9 cellular contexts compared by ENCODE assay signal in the genomic region with DNA sequence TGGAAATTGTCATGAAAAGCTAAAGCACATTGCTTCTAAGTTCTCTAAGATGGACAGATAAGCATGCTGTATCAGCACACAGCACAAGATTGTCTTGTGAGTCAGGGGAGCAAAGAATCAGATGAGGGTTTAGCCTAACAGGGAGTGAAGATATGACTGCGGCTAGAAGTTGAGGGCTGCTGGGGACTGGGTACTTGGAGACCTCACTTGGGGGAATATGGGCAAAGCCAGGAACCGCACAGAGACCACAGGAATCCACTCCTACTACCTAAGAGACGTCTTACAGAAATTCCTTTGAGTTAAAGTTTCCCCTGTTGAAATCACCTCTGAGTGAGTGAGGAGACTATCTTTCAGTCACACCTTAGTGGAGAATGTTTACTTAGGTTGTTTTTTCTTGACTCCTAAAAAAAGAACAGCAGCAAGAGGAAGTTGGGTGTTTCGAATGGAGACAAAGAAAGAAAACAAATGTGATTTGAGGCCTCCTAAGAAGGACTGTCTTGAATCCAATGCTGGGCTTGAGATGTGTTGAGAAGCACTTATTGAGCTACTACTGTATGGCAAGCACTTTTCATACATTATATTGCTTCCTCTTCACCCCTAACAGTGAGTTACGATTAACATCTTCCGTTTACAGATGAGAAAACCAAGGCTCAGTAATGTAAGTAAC.
DNase-seq lines count a peak whose midpoint lies in the region; ATAC-seq, FAIRE-seq and TF ChIP-seq lines count a peak whose summit lies in the region.
"Had no signal": no experiment of that assay in that cellular context is flagged by ENCODE, and none has a peak within 500 bp of the region (broad histone marks: within the 10 kb centered on the region; RNA-seq: fewer than 3 reads in every experiment).

No MANE protein-coding gene starts in this region.

- no peaks in the 10 kb centered on the region for H3K36me3 ChIP-seq in transverse colon
- H3K36me3 ChIP-seq in HepG2 (replicated peaks in 1 of 2; ENCODE audit: control insufficient read depth in 1 of 2, insufficient read depth in 2 of 2, low read length in 2 of 2): no peaks in the 10 kb centered on the region
- H3K36me3 ChIP-seq: thoracic aorta had no signal

- intact Hi-C loops in transverse colon (cut with DNase I; ENCODE audit: low total_unique reads): no loop called here
- intact Hi-C loops in HepG2 (cut with micrococcal nuclease; ENCODE audit: unreplicated experiment): no loop called here

- no peak for TF ChIP-seq RAD21 in HepG2 (CRISPR knock-in tag; IDR thresholded peaks at IDR 0.05)

- TF ChIP-seq POLR2A in transverse colon (IDR thresholded peaks at IDR 0.05) (peak; percentile 13), HepG2 (IDR thresholded peaks at IDR 0.05; ENCODE audit: insufficient read depth in 1 of 2, low read depth in 2 of 2, low read length in 2 of 2) (no peak)

- peak in 1 of 3 donors; percentile 58 for DNase-seq in T-helper 17 cell
- DNase-seq in epithelial cell of esophagus (ENCODE audit: low read depth): peak; percentile 20
- DNase-seq in transverse colon: no peak
- no peak for DNase-seq in GM19239 (ENCODE audit: insufficient read length, low spot score)
- no peak for DNase-seq in HepG2 (ENCODE audit: low spot score)
- no peak for DNase-seq in SK-N-DZ (ENCODE audit: low spot score)

- H3K4me2 ChIP-seq in HepG2 (ENCODE audit: low read depth, low read length): no peak overlapping the region

- peaks cover 80% of the 10 kb centered on the region for H3K4me1 Mint-ChIP-seq in T-helper 17 cell

- ATAC-seq in GM18502 (IDR thresholded peaks at IDR 0.05; ENCODE audit: poor library complexity, unreplicated experiment) (peak; percentile 49), HG02798 (IDR thresholded peaks at IDR 0.05; ENCODE audit: poor library complexity, unreplicated experiment) (peak; percentile 36), T-helper 17 cell (peak; percentile 34), HepG2 (no peak)

- peak overlapping the region; percentile 84 for H3K4me3 Mint-ChIP-seq in T-helper 17 cell

- no peak overlapping the region for H3K9ac ChIP-seq in HepG2 (ENCODE audit: insufficient read depth, low read depth, low read length)

- no TSS peak for BruUV-seq in HepG2 (replicated peaks; lab: Mats Ljungman, UMichigan)

- 57 to 67% methylated on average over 3 to 6 of the region's 6 CpGs for WGBS in transverse colon (ENCODE audit: low coverage in 1 of 2), 2 donors
- WGBS in HepG2 (ENCODE audit: low lambda C conversion rate): 5% methylated on average over 6 of the region's 6 CpGs

- H3K27ac Mint-ChIP-seq in T-helper 17 cell: peak overlapping the region; percentile 97

- no peaks in the 10 kb centered on the region for H3K79me2 ChIP-seq in HepG2 (ENCODE audit: insufficient read depth, low read length)

- H2AFZ ChIP-seq in HepG2 (ENCODE audit: low read length): no peak overlapping the region

- FAIRE-seq in GM19239 (lab: Jason Lieb, UNC): no peak
- no peak for FAIRE-seq in HepG2 (lab: Jason Lieb, UNC)

- H3K27me3 ChIP-seq in transverse colon (no peaks in the 10 kb centered on the region), HepG2 (ENCODE audit: control insufficient read depth in 1 of 2, insufficient read depth in 2 of 2, low read length in 2 of 2) (peaks cover 0 to 6% of the 10 kb centered on the region in 2 experiments; a peak in 1 of 5 replicates)

- TF ChIP-seq CTCF in epithelial cell of esophagus (IDR thresholded peaks at IDR 0.05; ENCODE audit: insufficient read depth, low read depth, low read length, missing control alignments): no peak
- TF ChIP-seq CTCF in transverse colon (IDR thresholded peaks at IDR 0.05): no peak
- no peak for TF ChIP-seq CTCF in HepG2 (CRISPR knock-in tag; IDR thresholded peaks at IDR 0.05)

- H3K27ac ChIP-seq in transverse colon (peak overlapping the region; percentile 45 to 69 (median 64)), HepG2 (ENCODE audit: extremely low read length, insufficient read depth, low read length) (no peak overlapping the region)

- no peaks in the 10 kb centered on the region for H3K9me3 ChIP-seq in T-helper 17 cell (ENCODE audit: control insufficient read depth, low read length, poor library complexity, severe bottlenecking)
- no peaks in the 10 kb centered on the region for H3K9me3 ChIP-seq in transverse colon
- H3K9me3 ChIP-seq in HepG2 (ENCODE audit: low read length): no peaks in the 10 kb centered on the region
- H3K9me3 ChIP-seq: thoracic aorta had no signal

- no peaks in the 10 kb centered on the region for H3K27me3 Mint-ChIP-seq in T-helper 17 cell

- in situ Hi-C loops in transverse colon (cut with MboI; ENCODE audit: low pct_ligation_motif_present in 1 of 4, low pct_unique_long_range_greater_than_20kb in 1 of 4, low sequenced_read_pairs in 3 of 4): no loop called here
- in situ Hi-C loops in HepG2 (cut with HindIII; ENCODE audit: extremely low pct_ligation_motif_present, low pct_unique_long_range_greater_than_20kb): no loop called here

- POLR2A ChIA-PET in HepG2 (lab: Yijun Ruan, JAX): no interaction called here

- no peaks in the 10 kb centered on the region for H4K20me1 ChIP-seq in HepG2 (ENCODE audit: insufficient read depth, low read length)

- no peak for TF ChIP-seq EP300 in transverse colon (IDR thresholded peaks at IDR 0.05; ENCODE audit: low read depth)
- no peak for TF ChIP-seq EP300 in HepG2 (IDR thresholded peaks at IDR 0.05; ENCODE audit: low read depth in 2 of 2, low read length in 2 of 2)
- no peak for TF ChIP-seq EP300 in HepG2 (CRISPR knock-in tag; IDR thresholded peaks at IDR 0.05; ENCODE audit: borderline replicate concordance)

- H3K4me3 ChIP-seq in epithelial cell of esophagus (ENCODE audit: low read length): no peak overlapping the region
- no peak overlapping the region for H3K4me3 ChIP-seq in transverse colon
- H3K4me3 ChIP-seq in HepG2 (replicated peaks in 1 of 3; ENCODE audit: insufficient read depth in 1 of 3, low read depth in 2 of 3, low read length in 3 of 3): no peak overlapping the region
- H3K4me3 ChIP-seq: thoracic aorta had no signal

- H3K4me1 ChIP-seq in transverse colon: peaks cover 12 to 80% (median 19%) of the 10 kb centered on the region in 4 donors
- no peaks in the 10 kb centered on the region for H3K4me1 ChIP-seq in HepG2 (ENCODE audit: insufficient read depth, low read length)

- H3K36me3 Mint-ChIP-seq in T-helper 17 cell (ENCODE audit: low read depth): peaks cover 6% of the 10 kb centered on the region

- CTCF ChIA-PET in HepG2 (lab: Yijun Ruan, JAX; ENCODE audit: low intra/inter-chr PET ratio, low total read pairs): no interaction called here

TF ChIP-seq in HepG2, 621 proteins besides CTCF, POLR2A, EP300 and RAD21 (continues in another document):
- TF ChIP-seq, protein P1, sequence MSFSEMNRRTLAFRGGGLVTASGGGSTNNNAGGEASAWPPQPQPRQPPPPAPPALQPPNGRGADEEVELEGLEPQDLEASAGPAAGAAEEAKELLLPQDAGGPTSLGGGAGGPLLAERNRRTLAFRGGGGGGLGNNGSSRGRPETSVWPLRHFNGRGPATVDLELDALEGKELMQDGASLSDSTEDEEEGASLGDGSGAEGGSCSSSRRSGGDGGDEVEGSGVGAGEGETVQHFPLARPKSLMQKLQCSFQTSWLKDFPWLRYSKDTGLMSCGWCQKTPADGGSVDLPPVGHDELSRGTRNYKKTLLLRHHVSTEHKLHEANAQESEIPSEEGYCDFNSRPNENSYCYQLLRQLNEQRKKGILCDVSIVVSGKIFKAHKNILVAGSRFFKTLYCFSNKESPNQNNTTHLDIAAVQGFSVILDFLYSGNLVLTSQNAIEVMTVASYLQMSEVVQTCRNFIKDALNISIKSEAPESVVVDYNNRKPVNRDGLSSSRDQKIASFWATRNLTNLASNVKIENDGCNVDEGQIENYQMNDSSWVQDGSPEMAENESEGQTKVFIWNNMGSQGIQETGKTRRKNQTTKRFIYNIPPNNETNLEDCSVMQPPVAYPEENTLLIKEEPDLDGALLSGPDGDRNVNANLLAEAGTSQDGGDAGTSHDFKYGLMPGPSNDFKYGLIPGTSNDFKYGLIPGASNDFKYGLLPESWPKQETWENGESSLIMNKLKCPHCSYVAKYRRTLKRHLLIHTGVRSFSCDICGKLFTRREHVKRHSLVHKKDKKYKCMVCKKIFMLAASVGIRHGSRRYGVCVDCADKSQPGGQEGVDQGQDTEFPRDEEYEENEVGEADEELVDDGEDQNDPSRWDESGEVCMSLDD (CRISPR knock-in tag; IDR thresholded peaks at IDR 0.05; ENCODE audit: borderline replicate concordance): no peak
- TF ChIP-seq ZNF33B (CRISPR knock-in tag; IDR thresholded peaks at IDR 0.05): no peak
- TF ChIP-seq HNF4G (IDR thresholded peaks at IDR 0.05; ENCODE audit: borderline replicate concordance, low read depth, low read length): no peak
- no peak for TF ChIP-seq HNF4G (CRISPR knock-in tag; IDR thresholded peaks at IDR 0.05; ENCODE audit: borderline replicate concordance, low read depth)
- TF ChIP-seq ZNF350 (CRISPR knock-in tag; IDR thresholded peaks at IDR 0.05; ENCODE audit: borderline replicate concordance, low read depth): no peak
- no peak for TF ChIP-seq ZNF644 (CRISPR knock-in tag; IDR thresholded peaks at IDR 0.05; ENCODE audit: low read depth)
- TF ChIP-seq, protein P2, sequence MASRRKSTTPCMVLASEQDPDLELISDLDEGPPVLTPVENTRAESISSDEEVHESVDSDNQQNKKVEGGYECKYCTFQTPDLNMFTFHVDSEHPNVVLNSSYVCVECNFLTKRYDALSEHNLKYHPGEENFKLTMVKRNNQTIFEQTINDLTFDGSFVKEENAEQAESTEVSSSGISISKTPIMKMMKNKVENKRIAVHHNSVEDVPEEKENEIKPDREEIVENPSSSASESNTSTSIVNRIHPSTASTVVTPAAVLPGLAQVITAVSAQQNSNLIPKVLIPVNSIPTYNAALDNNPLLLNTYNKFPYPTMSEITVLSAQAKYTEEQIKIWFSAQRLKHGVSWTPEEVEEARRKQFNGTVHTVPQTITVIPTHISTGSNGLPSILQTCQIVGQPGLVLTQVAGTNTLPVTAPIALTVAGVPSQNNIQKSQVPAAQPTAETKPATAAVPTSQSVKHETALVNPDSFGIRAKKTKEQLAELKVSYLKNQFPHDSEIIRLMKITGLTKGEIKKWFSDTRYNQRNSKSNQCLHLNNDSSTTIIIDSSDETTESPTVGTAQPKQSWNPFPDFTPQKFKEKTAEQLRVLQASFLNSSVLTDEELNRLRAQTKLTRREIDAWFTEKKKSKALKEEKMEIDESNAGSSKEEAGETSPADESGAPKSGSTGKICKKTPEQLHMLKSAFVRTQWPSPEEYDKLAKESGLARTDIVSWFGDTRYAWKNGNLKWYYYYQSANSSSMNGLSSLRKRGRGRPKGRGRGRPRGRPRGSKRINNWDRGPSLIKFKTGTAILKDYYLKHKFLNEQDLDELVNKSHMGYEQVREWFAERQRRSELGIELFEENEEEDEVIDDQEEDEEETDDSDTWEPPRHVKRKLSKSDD (CRISPR knock-in tag; IDR thresholded peaks at IDR 0.05; ENCODE audit: low read depth): no peak
- TF ChIP-seq, protein P3, sequence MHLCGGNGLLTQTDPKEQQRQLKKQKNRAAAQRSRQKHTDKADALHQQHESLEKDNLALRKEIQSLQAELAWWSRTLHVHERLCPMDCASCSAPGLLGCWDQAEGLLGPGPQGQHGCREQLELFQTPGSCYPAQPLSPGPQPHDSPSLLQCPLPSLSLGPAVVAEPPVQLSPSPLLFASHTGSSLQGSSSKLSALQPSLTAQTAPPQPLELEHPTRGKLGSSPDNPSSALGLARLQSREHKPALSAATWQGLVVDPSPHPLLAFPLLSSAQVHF (CRISPR knock-in tag; IDR thresholded peaks at IDR 0.05): no peak
- TF ChIP-seq RELA (CRISPR knock-in tag; IDR thresholded peaks at IDR 0.05): no peak
